Comparison of ENCODE assay signal across 9 cellular contexts in genomic region chr16:2778692-2778958, GRCh38. TPM values are rescaled to one million over a fixed set of nuclear protein-coding genes. Genes with fewer than 3 reads are reported as not detected.
DNase-seq lines count a peak whose midpoint lies in the region; ATAC-seq, FAIRE-seq and TF ChIP-seq lines count a peak whose summit lies in the region.
"Had no signal": no experiment of that assay in that cellular context is flagged by ENCODE, and none has a peak within 500 bp of the region (broad histone marks: within the 10 kb centered on the region; RNA-seq: fewer than 3 reads in every experiment).

No MANE protein-coding gene starts in this region.

- H3K9me2 ChIP-seq in GM23248 (ENCODE audit: insufficient read depth): no peaks in the 10 kb centered on the region

- peaks cover 12% of the 10 kb centered on the region for H3K36me3 Mint-ChIP-seq in activated naive CD8-positive, alpha-beta T cell treated with anti-CD3 and anti-CD28 coated beads for 36 hours
- no peaks in the 10 kb centered on the region for H3K36me3 Mint-ChIP-seq in neural crest cell (ENCODE audit: low read depth)

- H3K27ac ChIP-seq in GM23248: peak overlapping the region; percentile 93

- H3K4me1 Mint-ChIP-seq in activated naive CD8-positive, alpha-beta T cell treated with anti-CD3 and anti-CD28 coated beads for 36 hours: peaks cover 26% of the 10 kb centered on the region
- H3K4me1 Mint-ChIP-seq in neural crest cell: peaks cover 20% of the 10 kb centered on the region

- no peaks in the 10 kb centered on the region for H3K9me3 Mint-ChIP-seq in activated naive CD8-positive, alpha-beta T cell treated with anti-CD3 and anti-CD28 coated beads for 36 hours
- no peaks in the 10 kb centered on the region for H3K9me3 Mint-ChIP-seq in neural crest cell

- no peak for ATAC-seq in HG03439 (IDR thresholded peaks at IDR 0.05; ENCODE audit: unreplicated experiment)

- no peaks in the 10 kb centered on the region for H3K27me3 Mint-ChIP-seq in activated naive CD8-positive, alpha-beta T cell treated with anti-CD3 and anti-CD28 coated beads for 36 hours
- peaks cover 2% of the 10 kb centered on the region for H3K27me3 Mint-ChIP-seq in neural crest cell (ENCODE audit: low read depth)

- H3K4me3 ChIP-seq in GM23248 (peak overlapping the region; percentile 77), BE2C (ENCODE audit: low read depth, low read length) (no peak overlapping the region; the same call in 1 of the 2 replicates)

- TF ChIP-seq CTCF in neural crest cell (conservative IDR thresholded peaks at IDR 0.05): no peak
- TF ChIP-seq CTCF in BE2C (IDR thresholded peaks at IDR 0.05; ENCODE audit: low read depth, low read length): no peak

- in situ Hi-C loops in GM23248 (cut with MboI): no loop called here

- H3K4me2 ChIP-seq in GM23248 (ENCODE audit: unreplicated experiment): peak overlapping the region; percentile 95

- H3K27me3 ChIP-seq in GM23248 (replicated peaks; ENCODE audit: insufficient read depth) (no peaks in the 10 kb centered on the region), BE2C (no peaks in the 10 kb centered on the region)

- H3K9me3 ChIP-seq in GM23248 (ENCODE audit: low read depth) (no peaks in the 10 kb centered on the region), BE2C (no peaks in the 10 kb centered on the region)

- peaks cover 11% of the 10 kb centered on the region for H3K4me1 ChIP-seq in GM23248 (ENCODE audit: insufficient read depth)
- H3K4me1 ChIP-seq in BE2C: no peaks in the 10 kb centered on the region

- H3K36me3 ChIP-seq in GM23248 (ENCODE audit: low read depth) (0 out of 2 replicates have a peak, but pooled peaks cover 2% of the 10 kb centered on the region), BE2C (peaks cover 21% of the 10 kb centered on the region)

- peak overlapping the region; percentile 96 for H3K27ac Mint-ChIP-seq in activated naive CD8-positive, alpha-beta T cell treated with anti-CD3 and anti-CD28 coated beads for 36 hours
- H3K27ac Mint-ChIP-seq in neural crest cell (ENCODE audit: unreplicated experiment): peak overlapping the region; percentile 99

- peaks cover 19% of the 10 kb centered on the region for H3F3A ChIP-seq in GM23248 (ENCODE audit: insufficient read depth)

- peak overlapping the region; percentile 99 for H3K9ac ChIP-seq in GM23248

- peaks cover 46% of the 10 kb centered on the region for H3K79me2 ChIP-seq in GM23248 (ENCODE audit: insufficient read depth)

- H4K20me1 ChIP-seq in GM23248 (ENCODE audit: insufficient read depth): no peaks in the 10 kb centered on the region

- no peak overlapping the region for H2AFZ ChIP-seq in GM23248

- DNase-seq in GM23248: no peak
- no peak for DNase-seq in activated naive CD8-positive, alpha-beta T cell treated with anti-CD3 and anti-CD28 coated beads for 36 hours
- DNase-seq in neural crest cell (ENCODE audit: low read depth, low spot score): no peak
- DNase-seq in frontal cortex (ENCODE audit: low spot score in 2 of 2): no peak
- no peak for DNase-seq in BE2C

- WGBS in GM23248 (ENCODE audit: low coverage in 1 of 2, low lambda C conversion rate in 2 of 2, missing lambda C conversion rate in 2 of 2), 2 experiments: 94 to 96% methylated on average over 12 of the region's 12 CpGs

- H3K4me3 Mint-ChIP-seq in activated naive CD8-positive, alpha-beta T cell treated with anti-CD3 and anti-CD28 coated beads for 36 hours: peak overlapping the region; percentile 93
- peak overlapping the region; percentile 96 for H3K4me3 Mint-ChIP-seq in neural crest cell

- no peak for FAIRE-seq in frontal cortex (lab: Jason Lieb, UNC)
- FAIRE-seq: GM18507 had no signal

RNA-seq across cellular contexts. Expression of gene ELOB, which starts 1.5 kb away (rescaled TPM):
- 320 and 713 TPM in 2 replicates for total RNA-seq in GM23248 (2014; rRNA removed; shearing (Covaris generic))
- 565 and 586 TPM in 2 replicates for polyA plus RNA-seq in GM23248 (2016; fragmentation: Nextera tagmentation; extraction: Ambion mirVana)
- 100 to 1,000 TPM; 267 to 291 TPM for total RNA-seq in activated naive CD8-positive, alpha-beta T cell treated with anti-CD3 and anti-CD28 coated beads for 36 hours
- total RNA-seq in neural crest cell (249 and 261 TPM in 2 replicates), frontal cortex (128 TPM)
- 2,443 TPM for polyA plus RNA-seq in BE2C (2012; ENCODE audit: insufficient read depth, insufficient read length, low read depth)

RNA-seq across cellular contexts. Expression of gene PRSS33, which starts 8.7 kb away (rescaled TPM):
- total RNA-seq in GM23248 (2014; rRNA removed; shearing (Covaris generic)): not detected in 2 replicates
- not detected in 2 replicates for polyA plus RNA-seq in GM23248 (2016; fragmentation: Nextera tagmentation; extraction: Ambion mirVana)
- under 1 TPM; 0.40 to 0.54 TPM for total RNA-seq in activated naive CD8-positive, alpha-beta T cell treated with anti-CD3 and anti-CD28 coated beads for 36 hours
- total RNA-seq in neural crest cell (0.23 and 0.39 TPM in 2 replicates), frontal cortex (not detected)
- polyA plus RNA-seq in BE2C (2012; ENCODE audit: insufficient read depth, insufficient read length, low read depth): not detected
- total RNA-seq: renal cortical epithelial cell had no signal
- polyA plus RNA-seq: adipose tissue had no signal

RNA-seq across cellular contexts. Expression of gene PRSS41, which starts 19.6 kb away (rescaled TPM):
- not detected in 2 replicates for total RNA-seq in GM23248 (2014; rRNA removed; shearing (Covaris generic))
- not detected in 2 replicates for polyA plus RNA-seq in GM23248 (2016; fragmentation: Nextera tagmentation; extraction: Ambion mirVana)
- not detected for total RNA-seq in activated naive CD8-positive, alpha-beta T cell treated with anti-CD3 and anti-CD28 coated beads for 36 hours
- total RNA-seq in neural crest cell: not detected in 2 replicates
- not detected for total RNA-seq in frontal cortex
- not detected for polyA plus RNA-seq in BE2C (2012; ENCODE audit: insufficient read depth, insufficient read length, low read depth)
- total RNA-seq: renal cortical epithelial cell had no signal
- polyA plus RNA-seq: adipose tissue had no signal

RNA-seq across cellular contexts. Expression of gene SRRM2, which starts 26.2 kb away (rescaled TPM):
- total RNA-seq in GM23248 (2014; rRNA removed; shearing (Covaris generic)): 42.6 and 53.6 TPM in 2 replicates
- polyA plus RNA-seq in GM23248 (2016; fragmentation: Nextera tagmentation; extraction: Ambion mirVana): 173 and 202 TPM in 2 replicates
- 100 to 1,000 TPM; 460 to 507 TPM for total RNA-seq in activated naive CD8-positive, alpha-beta T cell treated with anti-CD3 and anti-CD28 coated beads for 36 hours
- total RNA-seq in neural crest cell (779 and 803 TPM in 2 replicates), frontal cortex (40.8 TPM)
- polyA plus RNA-seq in BE2C (2012; ENCODE audit: insufficient read depth, insufficient read length, low read depth): 1,075 TPM

RNA-seq across cellular contexts. Expression of gene PRSS21, which starts 38.4 kb away (rescaled TPM):
- total RNA-seq in GM23248 (2014; rRNA removed; shearing (Covaris generic)): not detected in 2 replicates
- not detected in 2 replicates for polyA plus RNA-seq in GM23248 (2016; fragmentation: Nextera tagmentation; extraction: Ambion mirVana)
- 10 to 100 TPM; 11.2 to 13.1 TPM for total RNA-seq in activated naive CD8-positive, alpha-beta T cell treated with anti-CD3 and anti-CD28 coated beads for 36 hours
- total RNA-seq in neural crest cell (not detected in 2 replicates), frontal cortex (not detected)
- polyA plus RNA-seq in BE2C (2012; ENCODE audit: insufficient read depth, insufficient read length, low read depth): not detected
